In the genomic region with DNA sequence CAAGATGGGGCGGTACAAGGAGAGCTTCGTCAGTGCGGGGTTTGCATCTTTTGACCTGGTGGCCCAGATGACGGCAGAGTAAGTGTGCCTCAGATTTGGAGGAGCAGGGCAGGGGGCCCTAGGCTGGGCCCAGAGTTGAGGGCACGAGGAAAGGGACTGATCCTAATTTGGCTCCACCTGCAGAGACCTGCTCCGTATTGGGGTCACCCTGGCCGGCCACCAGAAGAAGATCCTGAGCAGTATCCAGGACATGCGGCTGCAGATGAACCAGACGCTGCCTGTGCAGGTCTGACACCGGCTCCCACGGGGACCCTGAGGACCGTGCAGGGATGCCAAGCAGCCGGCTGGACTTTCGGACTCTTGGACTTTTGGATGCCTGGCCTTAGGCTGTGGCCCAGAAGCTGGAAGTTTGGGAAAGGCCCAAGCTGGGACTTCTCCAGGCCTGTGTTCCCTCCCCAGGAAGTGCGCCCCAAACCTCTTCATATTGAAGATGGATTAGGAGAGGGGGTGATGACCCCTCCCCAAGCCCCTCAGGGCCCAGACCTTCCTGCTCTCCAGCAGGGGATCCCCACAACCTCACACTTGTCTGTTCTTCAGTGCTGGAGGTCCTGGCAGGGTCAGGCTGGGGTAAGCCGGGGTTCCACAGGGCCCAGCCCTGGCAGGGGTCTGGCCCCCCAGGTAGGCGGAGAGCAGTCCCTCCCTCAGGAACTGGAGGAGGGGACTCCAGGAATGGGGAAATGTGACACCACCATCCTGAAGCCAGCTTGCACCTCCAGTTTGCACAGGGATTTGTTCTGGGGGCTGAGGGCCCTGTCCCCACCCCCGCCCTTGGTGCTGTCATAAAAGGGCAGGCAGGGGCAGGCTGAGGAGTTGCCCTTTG, we compare ENCODE assay signal across 23 cellular contexts. TPM values are rescaled to one million over a fixed set of nuclear protein-coding genes. Genes with fewer than 3 reads are reported as not detected.
DNase-seq lines count a peak whose midpoint lies in the region; ATAC-seq, FAIRE-seq and TF ChIP-seq lines count a peak whose summit lies in the region.
"Had no signal": no experiment of that assay in that cellular context is flagged by ENCODE, and none has a peak within 500 bp of the region (broad histone marks: within the 10 kb centered on the region; RNA-seq: fewer than 3 reads in every experiment).

No MANE protein-coding gene starts in this region.

- H3K4me1 ChIP-seq in PC-3 (ENCODE audit: insufficient read depth, low read length) (no peaks in the 10 kb centered on the region), right lobe of liver (peaks cover 0 to 24% (median 11%) of the 10 kb centered on the region in 4 donors), small intestine (ENCODE audit: control insufficient read depth in 2 of 2, insufficient read depth in 1 of 2, low read depth in 1 of 2, low read length in 1 of 2) (peaks cover 0 to 2% of the 10 kb centered on the region in 2 donors)
- H3K4me1 ChIP-seq: gastrocnemius medialis had no signal

- H3K4me3 ChIP-seq in PC-3 (ENCODE audit: low read length) (no peak overlapping the region), coronary artery (peak overlapping the region; percentile 76), right lobe of liver (no peak overlapping the region), small intestine (ENCODE audit: low read depth in 1 of 2, low read length in 2 of 2) (no peak overlapping the region)
- H3K4me3 ChIP-seq: testis had no signal

- TSS peak; percentile 10 for BruUV-seq in PC-3 (replicated peaks; lab: Mats Ljungman, UMichigan)

- CTCF ChIA-PET in PC-3 (lab: Charles Lee) = no interaction called here

- H3K27ac ChIP-seq in PC-3 (ENCODE audit: low read length) = no peak overlapping the region
- peak overlapping the region in 1 of 2 donors; percentile 87 for H3K27ac ChIP-seq in coronary artery
- no peak overlapping the region for H3K27ac ChIP-seq in right lobe of liver
- no peak overlapping the region for H3K27ac ChIP-seq in small intestine (ENCODE audit: low read depth in 1 of 2, low read length in 1 of 2)
- H3K27ac ChIP-seq: KMS-11, lower lobe of right lung had no signal

- H3K79me2 ChIP-seq in PC-3 (ENCODE audit: low read length) = no peaks in the 10 kb centered on the region

- H4K20me1 ChIP-seq in PC-3 (ENCODE audit: low read length) = no peaks in the 10 kb centered on the region

- ATAC-seq in PC-3 = no peak
- ATAC-seq in right lobe of liver = peak; percentile 85 to 88 (median 88)
- ATAC-seq in GM21528 (IDR thresholded peaks at IDR 0.05; ENCODE audit: low FRiP score, unreplicated experiment) = no peak
- ATAC-seq in stimulated activated memory B cell treated with anti-CD40 and anti-IgM and Interleukin-4, amounts not matched to agents 10 μg/mL and 1 μg/mL and 100 μg/mL, for 72 hours = no peak
- ATAC-seq: activated T-helper 17 cell treated with anti-CD3 and anti-CD28 coated beads, Interleukin-2, amount 50 U/mL, for 72 hours; esophagus mucosa; lower lobe of right lung; stimulated activated naive B cell treated with anti-CD40 and anti-IgM and Interleukin-4, amounts not matched to agents 10 μg/mL and 1 μg/mL and 100 μg/mL, for 72 hours had no signal

- H3K27me3 Mint-ChIP-seq in stimulated activated memory B cell treated with anti-CD40 and anti-IgM and Interleukin-4, amounts not matched to agents 10 μg/mL and 1 μg/mL and 100 μg/mL, for 72 hours = peaks cover 62% of the 10 kb centered on the region

- intact Hi-C loops in PC-3 (cut with micrococcal nuclease) = no loop called here
- intact Hi-C loops in right lobe of liver (cut with DNase I) = no loop called here

- no peak for FAIRE-seq in small intestine (lab: Jason Lieb, UNC)
- FAIRE-seq: GM18507 had no signal

- peaks cover 15% of the 10 kb centered on the region for H3K4me1 Mint-ChIP-seq in stimulated activated memory B cell treated with anti-CD40 and anti-IgM and Interleukin-4, amounts not matched to agents 10 μg/mL and 1 μg/mL and 100 μg/mL, for 72 hours
- H3K4me1 Mint-ChIP-seq: activated naive CD8-positive, alpha-beta T cell treated with anti-CD3 and anti-CD28 coated beads, Interleukin-2, amount 10 ng/mL, durations not matched to agents 7 days and 5 days had no signal

- H3K9me3 ChIP-seq in PC-3 (ENCODE audit: low read length) = no peaks in the 10 kb centered on the region
- no peaks in the 10 kb centered on the region for H3K9me3 ChIP-seq in right lobe of liver
- H3K9me3 ChIP-seq in small intestine (ENCODE audit: control insufficient read depth, low read depth) = no peaks in the 10 kb centered on the region
- H3K9me3 ChIP-seq: gastrocnemius medialis, lower lobe of right lung, testis had no signal

- H3K9me2 ChIP-seq in PC-3 (replicated peaks; ENCODE audit: low read length) = no peaks in the 10 kb centered on the region

- no peak overlapping the region for H3K27ac Mint-ChIP-seq in stimulated activated memory B cell treated with anti-CD40 and anti-IgM and Interleukin-4, amounts not matched to agents 10 μg/mL and 1 μg/mL and 100 μg/mL, for 72 hours
- H3K27ac Mint-ChIP-seq: activated B cell treated with CpG ODN at 0.5 μM for 24 hours; activated naive CD8-positive, alpha-beta T cell treated with anti-CD3 and anti-CD28 coated beads, Interleukin-2, amount 10 ng/mL, durations not matched to agents 7 days and 5 days; activated T-helper 17 cell treated with anti-CD3 and anti-CD28 coated beads, Interleukin-2, amount 50 U/mL, for 72 hours; stimulated activated naive B cell treated with anti-CD40 and anti-IgM and Interleukin-4, amounts not matched to agents 10 μg/mL and 1 μg/mL and 100 μg/mL, for 72 hours had no signal

- H3F3A ChIP-seq in PC-3 (ENCODE audit: low read length, unreplicated experiment) = no peaks in the 10 kb centered on the region

- TF ChIP-seq CTCF in PC-3 (conservative IDR thresholded peaks at IDR 0.05; ENCODE audit: low read depth, low read length) (no peak), coronary artery (IDR thresholded peaks at IDR 0.05) (no peak), right lobe of liver (IDR thresholded peaks at IDR 0.05) (no peak)

- H3K36me3 Mint-ChIP-seq in stimulated activated memory B cell treated with anti-CD40 and anti-IgM and Interleukin-4, amounts not matched to agents 10 μg/mL and 1 μg/mL and 100 μg/mL, for 72 hours = no peaks in the 10 kb centered on the region
- H3K36me3 Mint-ChIP-seq: activated naive CD8-positive, alpha-beta T cell treated with anti-CD3 and anti-CD28 coated beads, Interleukin-2, amount 10 ng/mL, durations not matched to agents 7 days and 5 days; stimulated activated naive B cell treated with anti-CD40 and anti-IgM and Interleukin-4, amounts not matched to agents 10 μg/mL and 1 μg/mL and 100 μg/mL, for 72 hours had no signal

- H3K9ac ChIP-seq in PC-3 (ENCODE audit: low read length) = no peak overlapping the region
- H3K9ac ChIP-seq: KMS-11 had no signal

- H3K9me3 Mint-ChIP-seq in stimulated activated memory B cell treated with anti-CD40 and anti-IgM and Interleukin-4, amounts not matched to agents 10 μg/mL and 1 μg/mL and 100 μg/mL, for 72 hours = no peaks in the 10 kb centered on the region
- H3K9me3 Mint-ChIP-seq: activated B cell treated with CpG ODN at 0.5 μM for 24 hours; activated naive CD8-positive, alpha-beta T cell treated with anti-CD3 and anti-CD28 coated beads, Interleukin-2, amount 10 ng/mL, durations not matched to agents 7 days and 5 days; activated T-helper 17 cell treated with anti-CD3 and anti-CD28 coated beads, Interleukin-2, amount 50 U/mL, for 72 hours; CD4-positive, alpha-beta memory T cell; stimulated activated naive B cell treated with anti-CD40 and anti-IgM and Interleukin-4, amounts not matched to agents 10 μg/mL and 1 μg/mL and 100 μg/mL, for 72 hours had no signal

- H3K4me3 Mint-ChIP-seq in stimulated activated memory B cell treated with anti-CD40 and anti-IgM and Interleukin-4, amounts not matched to agents 10 μg/mL and 1 μg/mL and 100 μg/mL, for 72 hours = no peak overlapping the region
- H3K4me3 Mint-ChIP-seq: activated B cell treated with CpG ODN at 0.5 μM for 24 hours; activated naive CD8-positive, alpha-beta T cell treated with anti-CD3 and anti-CD28 coated beads, Interleukin-2, amount 10 ng/mL, durations not matched to agents 7 days and 5 days had no signal

- POLR2A ChIA-PET in PC-3 (lab: Charles Lee; ENCODE audit: unreplicated experiment) = interaction anchor here (0.5 kb wide), 1 partner anchor 279 kb away, joined by 3 read pairs; no protein-coding TSS in a partner anchor

- H3K36me3 ChIP-seq in PC-3 (ENCODE audit: low read depth, low read length) = peaks cover 4% of the 10 kb centered on the region
- H3K36me3 ChIP-seq in right lobe of liver = no peaks in the 10 kb centered on the region
- H3K36me3 ChIP-seq in small intestine (ENCODE audit: control insufficient read depth in 2 of 2, insufficient read depth in 2 of 2, low read length in 2 of 2) = no peaks in the 10 kb centered on the region
- H3K36me3 ChIP-seq: gastrocnemius medialis had no signal

- 18% methylated on average over 4 of the region's 18 CpGs for WGBS in right lobe of liver (ENCODE audit: insufficient coverage, low coverage, low lambda C conversion rate, missing lambda C conversion rate)
- WGBS in small intestine, 3 donors = 43 to 65% (median 46%) methylated on average over 18 of the region's 18 CpGs

- no peak for TF ChIP-seq POLR2A in right lobe of liver (IDR thresholded peaks at IDR 0.05)

- DNase-seq in PC-3 = no peak
- DNase-seq in coronary artery (ENCODE audit: low spot score) = no peak
- DNase-seq in right lobe of liver = peak; percentile 75 to 89 (median 89)
- DNase-seq in small intestine = peak; percentile 72
- no peak for DNase-seq in HuH-7.5 (ENCODE audit: low spot score)
- DNase-seq: activated B cell treated with CpG ODN at 0.5 μM for 24 hours; activated naive CD8-positive, alpha-beta T cell treated with anti-CD3 and anti-CD28 coated beads, Interleukin-2, amount 10 ng/mL, durations not matched to agents 7 days and 5 days; CD4-positive, alpha-beta memory T cell; DMS53; effector memory CD4-positive, alpha-beta T cell; gastrocnemius medialis; GDM1; lower lobe of right lung; stimulated activated CD4-positive, alpha-beta T cell treated with anti-CD3 and anti-CD28 coated beads, Interleukin-4, amount 100 ng/mL, for 1 hour; stimulated activated naive B cell treated with anti-CD40 and anti-IgM and Interleukin-4, amounts not matched to agents 10 μg/mL and 1 μg/mL and 100 μg/mL, for 72 hours; SW 1271; testis had no signal

- H2AFZ ChIP-seq in PC-3 (ENCODE audit: low read length) = no peak overlapping the region

- H3K4me2 ChIP-seq in PC-3 (ENCODE audit: low read length) = no peak overlapping the region
- H3K4me2 ChIP-seq: KMS-11 had no signal

- H3K27me3 ChIP-seq in PC-3 (ENCODE audit: low read length) (no peaks in the 10 kb centered on the region), right lobe of liver (no peaks in the 10 kb centered on the region), small intestine (ENCODE audit: control insufficient read depth in 2 of 2, insufficient read depth in 2 of 2, low read length in 2 of 2) (no peaks in the 10 kb centered on the region)
- H3K27me3 ChIP-seq: gastrocnemius medialis, testis had no signal

RNA-seq across cellular contexts. Expression of a gene that starts 20.0 kb away (rescaled TPM):
- total RNA-seq in PC-3 (2014; rRNA removed) (18.2 and 23.1 TPM in 2 replicates), right lobe of liver (under 1 TPM; 0.12 to 0.71 (median 0.37) TPM)
- polyA plus RNA-seq in small intestine = 10 to 100 TPM in 1 of 3 donors, under 1 TPM in 2; 0.27 to 16.7 (median 0.67) TPM

Comparison
In these comparisons a context has a peak if more than half of its experiments do, and no peak if none do; other contexts are left out.
1. ATAC-seq: peak in right lobe of liver (4 of 4); none in PC-3 (single experiment), GM21528 (single experiment) and stimulated activated memory B cell treated with anti-CD40 and anti-IgM and Interleukin-4, amounts not matched to agents 10 μg/mL and 1 μg/mL and 100 μg/mL, for 72 hours (single experiment).
2. DNase-seq: peak in right lobe of liver (3 of 3) and small intestine (single experiment); none in PC-3 (single experiment), coronary artery (single experiment) and HuH-7.5 (single experiment).
3. RNA of a gene that starts 20.0 kb away (total RNA-seq): 18.2 to 23.1 TPM in PC-3; 0.12 to 0.71 TPM in right lobe of liver; every median in the first group is over 10 times any median in the second.